19 cellular contexts compared by ENCODE assay signal in the genomic region with DNA sequence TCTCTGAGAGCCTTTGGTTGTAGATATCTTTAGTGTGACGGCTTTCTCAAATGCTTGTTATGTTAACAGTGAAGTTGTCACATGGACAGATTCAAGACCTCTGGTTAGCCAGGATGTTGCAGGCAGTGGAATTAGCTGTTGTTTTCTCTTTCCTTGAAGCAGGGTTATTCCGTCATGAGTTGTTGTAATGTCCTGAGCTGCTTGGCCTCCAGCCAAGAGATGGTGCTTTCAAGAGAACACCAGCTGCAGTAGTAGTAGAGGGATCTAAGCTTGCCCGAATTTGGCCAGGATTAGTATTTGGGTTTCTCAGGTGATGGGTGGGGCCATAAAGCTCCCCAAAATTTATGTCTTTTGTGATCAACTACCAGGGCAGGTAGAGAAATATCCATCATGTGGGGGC. TPM values are rescaled to one million over a fixed set of nuclear protein-coding genes. Genes with fewer than 3 reads are reported as not detected.
DNase-seq lines count a peak whose midpoint lies in the region; TF ChIP-seq lines count a peak whose summit lies in the region.
"Had no signal": no experiment of that assay in that cellular context is flagged by ENCODE, and none has a peak within 500 bp of the region (broad histone marks: within the 10 kb centered on the region; RNA-seq: fewer than 3 reads in every experiment).

No MANE protein-coding gene starts in this region.

- H3K9me3 ChIP-seq in smooth muscle cell (replicated peaks; ENCODE audit: low read depth), result peaks cover 3% of the 10 kb centered on the region

- H3K36me3 ChIP-seq in smooth muscle cell (ENCODE audit: low read depth), result no peaks in the 10 kb centered on the region
- H3K36me3 ChIP-seq: WERI-Rb-1 had no signal

- H3K4me3 Mint-ChIP-seq in CD14-positive monocyte, result no peak overlapping the region
- H3K4me3 Mint-ChIP-seq: activated CD8-positive, alpha-beta T cell treated with anti-CD3 and anti-CD28 coated beads for 36 hours; CD8-positive, alpha-beta T cell; effector memory CD8-positive, alpha-beta T cell had no signal

- H3K4me1 Mint-ChIP-seq in CD14-positive monocyte, result peaks cover 2% of the 10 kb centered on the region

- CTCF ChIA-PET in GM10248 (lab: Yijun Ruan, JAX), result interaction anchor here (1.2 to 3.1 kb wide), 7 partner anchors 9 to 133 kb away, joined by 3 to 15 read pairs (median 4); a partner anchor contains a TSS

- peak; percentile 47 for DNase-seq in NCI-H748 (lab: John Stamatoyannopoulos, UW; ENCODE audit: unreplicated experiment)
- DNase-seq in NCI-H748 treated with DMSO at 0.1 percent for 48 hours (lab: John Stamatoyannopoulos, UW), result no peak
- peak; percentile 50 for DNase-seq in NCI-H510A (lab: John Stamatoyannopoulos, UW)
- DNase-seq in fibroblast of gingiva (ENCODE audit: low read depth), result peak; percentile 26
- DNase-seq in smooth muscle cell of the brain vasculature (ENCODE audit: low read depth, low spot score), result peak; percentile 28
- DNase-seq in GM10248 (ENCODE audit: extremely low spot score), result no peak
- no peak for DNase-seq in CD14-positive monocyte (ENCODE audit: low spot score)
- DNase-seq in smooth muscle cell (lab: John Stamatoyannopoulos, UW; ENCODE audit: unreplicated experiment), result no peak
- DNase-seq: activated CD8-positive, alpha-beta T cell treated with anti-CD3 and anti-CD28 coated beads for 36 hours; caudate nucleus; CD8-positive, alpha-beta T cell; effector memory CD8-positive, alpha-beta T cell; Kasumi-1; midbrain; NCI-H187 treated with DMSO at 0.1 percent for 48 hours; retina; WERI-Rb-1 had no signal

- no peak overlapping the region for H3K4me3 ChIP-seq in smooth muscle cell

- no peak overlapping the region for H2AFZ ChIP-seq in smooth muscle cell (ENCODE audit: low read depth)

- no peak overlapping the region for H3K4me2 ChIP-seq in smooth muscle cell

- H3K9me3 Mint-ChIP-seq in CD14-positive monocyte, result peaks cover 39 to 52% (median 43%) of the 10 kb centered on the region in 7 donors

- intact Hi-C loops in CD14-positive monocyte (cut with micrococcal nuclease), result no loop called here

- POLR2A ChIA-PET in GM10248 (lab: Yijun Ruan, JAX), result no interaction called here

- no peaks in the 10 kb centered on the region for H3K27me3 ChIP-seq in smooth muscle cell (ENCODE audit: low read depth)

- no peak overlapping the region for H3K9ac ChIP-seq in smooth muscle cell (ENCODE audit: low read depth)

- TF ChIP-seq CTCF in GM10248 (IDR thresholded peaks at IDR 0.05; ENCODE audit: control extremely low read depth, extremely low read depth, low read depth, missing control alignments), result no peak
- no peak for TF ChIP-seq CTCF in CD14-positive monocyte (IDR thresholded peaks at IDR 0.05)
- TF ChIP-seq CTCF in smooth muscle cell (IDR thresholded peaks at IDR 0.05; ENCODE audit: borderline replicate concordance, insufficient read depth, poor library complexity, severe bottlenecking), result no peak

- H3K79me2 ChIP-seq in smooth muscle cell (ENCODE audit: low read depth), result no peaks in the 10 kb centered on the region

- no peaks in the 10 kb centered on the region for H3F3A ChIP-seq in smooth muscle cell (ENCODE audit: low read depth)

- H3K27ac Mint-ChIP-seq in CD14-positive monocyte, result peak overlapping the region in 1 of 7 donors; percentile 43
- H3K27ac Mint-ChIP-seq: activated CD8-positive, alpha-beta T cell treated with anti-CD3 and anti-CD28 coated beads for 36 hours; CD8-positive, alpha-beta T cell; effector memory CD8-positive, alpha-beta T cell had no signal

- WGBS in smooth muscle cell (ENCODE audit: low lambda C conversion rate), result 69% methylated on average over 3 of the region's 3 CpGs

- H3K27ac ChIP-seq in smooth muscle cell (ENCODE audit: low read depth), result no peak overlapping the region
- H3K27ac ChIP-seq: foreskin keratinocyte, RWPE1, WERI-Rb-1 had no signal

- peaks cover 25 to 31% of the 10 kb centered on the region in 2 donors for H3K36me3 Mint-ChIP-seq in CD14-positive monocyte

- H3K27me3 Mint-ChIP-seq in CD14-positive monocyte (ENCODE audit: low read depth in 3 of 3), result peaks cover 0 to 2% (median 0%) of the 10 kb centered on the region in 3 donors

- H3K4me1 ChIP-seq in smooth muscle cell (ENCODE audit: low read depth), result no peaks in the 10 kb centered on the region
- H3K4me1 ChIP-seq: foreskin keratinocyte had no signal

- no peaks in the 10 kb centered on the region for H4K20me1 ChIP-seq in smooth muscle cell (ENCODE audit: low read depth)

RNA-seq across cellular contexts. Expression of a gene that starts 13.4 kb away (rescaled TPM):
- polyA plus RNA-seq in CD14-positive monocyte (1 to 10 TPM; 1.5 to 3.2 TPM), smooth muscle cell (0.16 and 1.2 TPM in 2 replicates)
- 1.3 TPM in 1 of 2 replicates, not detected in the other for total RNA-seq in smooth muscle cell
- total RNA-seq: activated CD8-positive, alpha-beta T cell treated with anti-CD3 and anti-CD28 coated beads for 36 hours; CD8-positive, alpha-beta T cell had no signal

Comparison
In these comparisons a context has a peak if more than half of its experiments do, and no peak if none do; other contexts are left out.
1. DNase-seq: peak in NCI-H748 (single experiment), NCI-H510A (single experiment), fibroblast of gingiva (single experiment) and smooth muscle cell of the brain vasculature (single experiment); none in NCI-H748 treated with DMSO at 0.1 percent for 48 hours (single experiment), GM10248 (single experiment), CD14-positive monocyte (single experiment) and smooth muscle cell (single experiment).